Comparison of ENCODE assay signal across 15 cellular contexts in genomic region chrX:67346667-67347066, GRCh38.
A peak's percentile ranks its signal among the peaks of the same experiment; 100 is the strongest.
DNase-seq lines count a peak whose midpoint lies in the region; ATAC-seq and TF ChIP-seq lines count a peak whose summit lies in the region.
"Had no signal": no experiment of that assay in that cellular context is flagged by ENCODE, and none has a peak within 500 bp of the region (broad histone marks: within the 10 kb centered on the region; RNA-seq: fewer than 3 reads in every experiment).

No MANE protein-coding gene starts in this region.

- CTCF ChIA-PET in IMR-90 (lab: Yijun Ruan, JAX) = no interaction called here

- H2AK5ac ChIP-seq in IMR-90 (ENCODE audit: low read depth, low read length) = no peak overlapping the region

- H3K4me1 ChIP-seq in IMR-90 (ENCODE audit: control insufficient read depth, insufficient read depth, low read length) (no peaks in the 10 kb centered on the region), liver (ENCODE audit: control insufficient read depth in 4 of 4, insufficient read depth in 4 of 4, low read length in 3 of 4) (no peaks in the 10 kb centered on the region), upper lobe of right lung (no peaks in the 10 kb centered on the region), mucosa of descending colon (ENCODE audit: low read depth) (no peaks in the 10 kb centered on the region)

- H3K4ac ChIP-seq in IMR-90 (ENCODE audit: low read depth, low read length) = no peak overlapping the region

- H3K9ac ChIP-seq in IMR-90 (ENCODE audit: low read depth, low read length) (no peak overlapping the region), liver (ENCODE audit: low read depth in 1 of 2, low read length in 2 of 2) (no peak overlapping the region)

- no peak overlapping the region for H3K23ac ChIP-seq in IMR-90 (ENCODE audit: low read depth, low read length)

- H4K8ac ChIP-seq in IMR-90 (ENCODE audit: low read depth in 2 of 2, low read length in 2 of 2) = no peak overlapping the region

- dilution Hi-C loops in IMR-90 (cut with HindIII; ENCODE audit: low sequenced_read_pairs, unreplicated experiment) = no loop called here

- TF ChIP-seq POLR2A in IMR-90 (IDR thresholded peaks at IDR 0.05; ENCODE audit: low read depth, low read length) = no peak

- intact Hi-C loops in IMR-90 (cut with micrococcal nuclease) (no loop called here), upper lobe of right lung (cut with DNase I) (no loop called here), mucosa of descending colon (cut with DNase I, micrococcal nuclease) (no loop called here)

- TF ChIP-seq RAD21 in IMR-90 (IDR thresholded peaks at IDR 0.05; ENCODE audit: low read length) = no peak
- TF ChIP-seq RAD21 in liver (IDR thresholded peaks at IDR 0.05) = peak; percentile 17 to 34

- H3K27me3 ChIP-seq in IMR-90 (ENCODE audit: control insufficient read depth, insufficient read depth, low read length) = no peaks in the 10 kb centered on the region
- no peaks in the 10 kb centered on the region for H3K27me3 ChIP-seq in liver (ENCODE audit: control insufficient read depth in 4 of 4, insufficient read depth in 4 of 4, low read length in 3 of 4)
- no peaks in the 10 kb centered on the region for H3K27me3 ChIP-seq in upper lobe of right lung

- no peak overlapping the region for H3K14ac ChIP-seq in IMR-90 (replicated peaks; ENCODE audit: low read depth, low read length)

- no peak overlapping the region for H4K91ac ChIP-seq in IMR-90 (ENCODE audit: insufficient read depth, low read depth, low read length)

- H3K56ac ChIP-seq in IMR-90 (ENCODE audit: extremely low read depth, insufficient read depth, low read length) = no peak overlapping the region

- H3K4me2 ChIP-seq in IMR-90 (ENCODE audit: low read depth, low read length) = no peak overlapping the region

- H3K4me3 ChIP-seq in IMR-90 (ENCODE audit: insufficient read depth, low read depth, low read length) = no peak overlapping the region
- H3K4me3 ChIP-seq in liver (ENCODE audit: low read depth in 1 of 3, low read length in 3 of 3) = no peak overlapping the region
- no peak overlapping the region for H3K4me3 ChIP-seq in upper lobe of right lung
- no peak overlapping the region for H3K4me3 ChIP-seq in mucosa of descending colon

- H3K9me3 ChIP-seq in IMR-90 (ENCODE audit: control insufficient read depth, insufficient read depth, low read length) (no peaks in the 10 kb centered on the region), liver (ENCODE audit: control insufficient read depth in 4 of 4, low read length in 3 of 4) (no peaks in the 10 kb centered on the region), upper lobe of right lung (no peaks in the 10 kb centered on the region), mucosa of descending colon (no peaks in the 10 kb centered on the region)

- TF ChIP-seq CTCF in IMR-90 (conservative IDR thresholded peaks at IDR 0.05; ENCODE audit: low read depth, low read length) = no peak
- no peak for TF ChIP-seq CTCF in liver (IDR thresholded peaks at IDR 0.05; ENCODE audit: low read depth, low read length, missing input control)
- TF ChIP-seq CTCF in upper lobe of right lung (IDR thresholded peaks at IDR 0.05) = no peak
- TF ChIP-seq CTCF in mucosa of descending colon (IDR thresholded peaks at IDR 0.05) = no peak

- no peaks in the 10 kb centered on the region for H3K79me1 ChIP-seq in IMR-90 (ENCODE audit: low read depth in 1 of 2, low read length in 2 of 2)

- no peaks in the 10 kb centered on the region for H3K36me3 ChIP-seq in IMR-90 (ENCODE audit: control insufficient read depth, insufficient read depth, low read length)
- H3K36me3 ChIP-seq in liver (ENCODE audit: control insufficient read depth in 4 of 4, insufficient read depth in 3 of 4, low read depth in 1 of 4, low read length in 3 of 4) = no peaks in the 10 kb centered on the region
- H3K36me3 ChIP-seq in upper lobe of right lung = no peaks in the 10 kb centered on the region
- no peaks in the 10 kb centered on the region for H3K36me3 ChIP-seq in mucosa of descending colon (ENCODE audit: low read depth)

- no TSS peak for BruUV-seq in IMR-90 (replicated peaks; lab: Mats Ljungman, UMichigan)

- H3K9me1 ChIP-seq in IMR-90 (ENCODE audit: insufficient read depth, low read length) = no peaks in the 10 kb centered on the region

- POLR2A ChIA-PET in IMR-90 (lab: Charles Lee; ENCODE audit: unreplicated experiment) = no interaction called here

- H2BK5ac ChIP-seq in IMR-90 (ENCODE audit: low read depth, low read length, poor library complexity, severe bottlenecking) = no peak overlapping the region

- DNase-seq in IMR-90 = no peak
- peak; percentile 37 for DNase-seq in islet precursor cell
- DNase-seq in upper lobe of right lung = no peak
- DNase-seq in SIG-M5 treated with dmso at 0.1 percent for 504 hours (lab: John Stamatoyannopoulos, UW; ENCODE audit: unreplicated experiment) = no peak
- DNase-seq in mucosa of descending colon = no peak
- DNase-seq: ACHN; CD4-positive, alpha-beta memory T cell; DMS153; DND-41; EL; GOT3; H7; KG1 had no signal

- H2AK9ac ChIP-seq in IMR-90 (replicated peaks; ENCODE audit: low read depth, low read length, poor library complexity) = no peak overlapping the region

- ATAC-seq in IMR-90 (ENCODE audit: low read depth) (no peak), upper lobe of right lung (peak; percentile 67), GM19328 (IDR thresholded peaks at IDR 0.05; ENCODE audit: unreplicated experiment) (no peak), mucosa of descending colon (no peak)

- no peak overlapping the region for H2AFZ ChIP-seq in IMR-90 (replicated peaks; ENCODE audit: low read length, poor library complexity)

- no peak overlapping the region for H4K5ac ChIP-seq in IMR-90 (ENCODE audit: low read depth, low read length)

- no peak overlapping the region for H2BK120ac ChIP-seq in IMR-90 (ENCODE audit: low read depth, low read length)

- no peaks in the 10 kb centered on the region for H4K20me1 ChIP-seq in IMR-90 (ENCODE audit: insufficient read depth, low read length)

- no peak overlapping the region for H2BK15ac ChIP-seq in IMR-90 (ENCODE audit: low read depth, low read length)

- WGBS in IMR-90 (ENCODE audit: extremely low coverage in 2 of 2, insufficient read length in 1 of 2), 2 experiments = no CpG with 5 or more reads among the region's 1 CpG
- 36% methylated on average over 1 of the region's 1 CpG for WGBS in liver

- H2BK20ac ChIP-seq in IMR-90 (ENCODE audit: low read depth, low read length) = no peak overlapping the region

- no peak overlapping the region for H3K27ac ChIP-seq in IMR-90 (ENCODE audit: insufficient read depth, low read length)
- no peak overlapping the region for H3K27ac ChIP-seq in liver (ENCODE audit: low read depth in 1 of 2, low read length in 2 of 2)
- no peak overlapping the region for H3K27ac ChIP-seq in upper lobe of right lung

- no peak overlapping the region for H3K18ac ChIP-seq in IMR-90 (ENCODE audit: low read depth, low read length)

- in situ Hi-C loops in IMR-90 (cut with MboI; ENCODE audit: low sequenced_read_pairs) = no loop called here

TF ChIP-seq in IMR-90, 13 proteins besides CTCF, POLR2A, EP300 and RAD21:
- TF ChIP-seq MXI1 (IDR thresholded peaks at IDR 0.05; ENCODE audit: borderline replicate concordance, low read depth, low read length) = no peak
- TF ChIP-seq CEBPB (IDR thresholded peaks at IDR 0.05; ENCODE audit: low read depth, low read length) = peak; percentile 27; the same call in 1 of the 2 replicates
- TF ChIP-seq MAZ (IDR thresholded peaks at IDR 0.05; ENCODE audit: borderline replicate concordance, low read depth, low read length) = no peak
TF ChIP-seq in IMR-90: peak in this region for 1.

TF ChIP-seq in liver, 16 proteins besides CTCF, POLR2A, EP300 and RAD21 (continues in another document):
- TF ChIP-seq TAF1 (conservative IDR thresholded peaks at IDR 0.05) (no peak), GABPA (IDR thresholded peaks at IDR 0.05 in 1 of 2, conservative IDR thresholded peaks at IDR 0.05 in 1 of 2) (no peak), HNF4A (conservative IDR thresholded peaks at IDR 0.05) (peak in 1 of 2 donors; percentile 63), HNF4G (IDR thresholded peaks at IDR 0.05) (no peak), REST (IDR thresholded peaks at IDR 0.05) (no peak), YY1 (IDR thresholded peaks at IDR 0.05) (peak; percentile 50), FOXA2 (IDR thresholded peaks at IDR 0.05) (peak; percentile 58)
